In genomic region chr1:20786310-20787099, GRCh38 we compare ENCODE assay signal across 1 cellular context.
TF ChIP-seq lines count a peak whose summit lies in the region.

No MANE protein-coding gene starts in this region.

TF ChIP-seq in HepG2, 621 proteins besides CTCF, POLR2A, EP300 and RAD21 (continued from another document and continues in another):
- TF ChIP-seq, protein P1, sequence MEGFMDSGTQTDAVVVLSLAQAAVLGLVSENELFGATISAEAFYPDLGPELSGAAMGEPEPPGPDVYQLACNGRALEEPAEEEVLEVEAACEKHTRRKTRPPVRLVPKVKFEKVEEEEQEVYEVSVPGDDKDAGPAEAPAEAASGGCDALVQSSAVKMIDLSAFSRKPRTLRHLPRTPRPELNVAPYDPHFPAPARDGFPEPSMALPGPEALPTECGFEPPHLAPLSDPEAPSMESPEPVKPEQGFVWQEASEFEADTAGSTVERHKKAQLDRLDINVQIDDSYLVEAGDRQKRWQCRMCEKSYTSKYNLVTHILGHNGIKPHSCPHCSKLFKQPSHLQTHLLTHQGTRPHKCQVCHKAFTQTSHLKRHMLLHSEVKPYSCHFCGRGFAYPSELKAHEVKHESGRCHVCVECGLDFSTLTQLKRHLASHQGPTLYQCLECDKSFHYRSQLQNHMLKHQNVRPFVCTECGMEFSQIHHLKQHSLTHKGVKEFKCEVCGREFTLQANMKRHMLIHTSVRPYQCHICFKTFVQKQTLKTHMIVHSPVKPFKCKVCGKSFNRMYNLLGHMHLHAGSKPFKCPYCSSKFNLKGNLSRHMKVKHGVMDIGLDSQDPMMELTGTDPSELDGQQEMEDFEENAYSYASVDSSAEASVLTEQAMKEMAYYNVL (CRISPR knock-in tag; IDR thresholded peaks at IDR 0.05; ENCODE audit: borderline replicate concordance) = peak; percentile 48; the same call in 1 of the 2 replicates
- TF ChIP-seq, protein P2, sequence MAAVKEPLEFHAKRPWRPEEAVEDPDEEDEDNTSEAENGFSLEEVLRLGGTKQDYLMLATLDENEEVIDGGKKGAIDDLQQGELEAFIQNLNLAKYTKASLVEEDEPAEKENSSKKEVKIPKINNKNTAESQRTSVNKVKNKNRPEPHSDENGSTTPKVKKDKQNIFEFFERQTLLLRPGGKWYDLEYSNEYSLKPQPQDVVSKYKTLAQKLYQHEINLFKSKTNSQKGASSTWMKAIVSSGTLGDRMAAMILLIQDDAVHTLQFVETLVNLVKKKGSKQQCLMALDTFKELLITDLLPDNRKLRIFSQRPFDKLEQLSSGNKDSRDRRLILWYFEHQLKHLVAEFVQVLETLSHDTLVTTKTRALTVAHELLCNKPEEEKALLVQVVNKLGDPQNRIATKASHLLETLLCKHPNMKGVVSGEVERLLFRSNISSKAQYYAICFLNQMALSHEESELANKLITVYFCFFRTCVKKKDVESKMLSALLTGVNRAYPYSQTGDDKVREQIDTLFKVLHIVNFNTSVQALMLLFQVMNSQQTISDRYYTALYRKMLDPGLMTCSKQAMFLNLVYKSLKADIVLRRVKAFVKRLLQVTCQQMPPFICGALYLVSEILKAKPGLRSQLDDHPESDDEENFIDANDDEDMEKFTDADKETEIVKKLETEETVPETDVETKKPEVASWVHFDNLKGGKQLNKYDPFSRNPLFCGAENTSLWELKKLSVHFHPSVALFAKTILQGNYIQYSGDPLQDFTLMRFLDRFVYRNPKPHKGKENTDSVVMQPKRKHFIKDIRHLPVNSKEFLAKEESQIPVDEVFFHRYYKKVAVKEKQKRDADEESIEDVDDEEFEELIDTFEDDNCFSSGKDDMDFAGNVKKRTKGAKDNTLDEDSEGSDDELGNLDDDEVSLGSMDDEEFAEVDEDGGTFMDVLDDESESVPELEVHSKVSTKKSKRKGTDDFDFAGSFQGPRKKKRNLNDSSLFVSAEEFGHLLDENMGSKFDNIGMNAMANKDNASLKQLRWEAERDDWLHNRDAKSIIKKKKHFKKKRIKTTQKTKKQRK (IDR thresholded peaks at IDR 0.05; ENCODE audit: low read length) = no peak
- TF ChIP-seq ZNF432 (CRISPR knock-in tag; IDR thresholded peaks at IDR 0.05; ENCODE audit: borderline replicate concordance) (no peak), ZNF44 (CRISPR knock-in tag; IDR thresholded peaks at IDR 0.05) (peak; percentile 92; the same call in 1 of the 2 replicates), NFATC3 (CRISPR knock-in tag; IDR thresholded peaks at IDR 0.05) (no peak), TAF1 (CRISPR knock-in tag; IDR thresholded peaks at IDR 0.05) (peak; percentile 78), BRF2 (CRISPR knock-in tag; IDR thresholded peaks at IDR 0.05) (peak; percentile 47; the same call in 1 of the 2 replicates), GABPB1 (CRISPR knock-in tag; IDR thresholded peaks at IDR 0.05) (peak; percentile 66; the same call in 1 of the 2 replicates), ZFP41 (CRISPR knock-in tag; IDR thresholded peaks at IDR 0.05; ENCODE audit: borderline replicate concordance) (no peak), PHF20 (CRISPR knock-in tag; IDR thresholded peaks at IDR 0.05) (peak; percentile 61; the same call in 1 of the 2 replicates), KMT2B (CRISPR knock-in tag; IDR thresholded peaks at IDR 0.05) (peak; percentile 46; the same call in 1 of the 2 replicates), JUNB (CRISPR knock-in tag; IDR thresholded peaks at IDR 0.05; ENCODE audit: borderline replicate concordance) (no peak), MAZ (IDR thresholded peaks at IDR 0.05; ENCODE audit: borderline replicate concordance, low read depth, low read length) (peak; percentile 88; the same call in 1 of the 2 replicates), MAZ (CRISPR knock-in tag; IDR thresholded peaks at IDR 0.05; ENCODE audit: low read depth) (peak; percentile 76), ZBTB20 (CRISPR knock-in tag; IDR thresholded peaks at IDR 0.05; ENCODE audit: borderline replicate concordance, low read depth) (no peak), HES4 (CRISPR knock-in tag; IDR thresholded peaks at IDR 0.05; ENCODE audit: borderline replicate concordance) (peak; percentile 65), PHF8 (CRISPR knock-in tag; IDR thresholded peaks at IDR 0.05) (peak; percentile 84), ZNF883 (CRISPR knock-in tag; IDR thresholded peaks at IDR 0.05; ENCODE audit: not compliant biosample characterization) (peak; percentile 84), HOXA7 (CRISPR knock-in tag; IDR thresholded peaks at IDR 0.05) (no peak), ZBTB7A (CRISPR knock-in tag; IDR thresholded peaks at IDR 0.05) (peak; percentile 65), FOXC1 (CRISPR knock-in tag; IDR thresholded peaks at IDR 0.05; ENCODE audit: borderline replicate concordance) (peak; percentile 53; the same call in 1 of the 2 replicates), RBFOX2 (IDR thresholded peaks at IDR 0.05; ENCODE audit: low read depth, low read length) (peak; percentile 88), ZNF724P (CRISPR knock-in tag; IDR thresholded peaks at IDR 0.05; ENCODE audit: borderline replicate concordance) (no peak), ZNF644 (CRISPR knock-in tag; IDR thresholded peaks at IDR 0.05; ENCODE audit: low read depth) (no peak), ZSCAN20 (CRISPR knock-in tag; IDR thresholded peaks at IDR 0.05; ENCODE audit: borderline replicate concordance) (no peak; the same call in 1 of the 2 replicates), EHMT2 (IDR thresholded peaks at IDR 0.05; ENCODE audit: borderline replicate concordance, low read depth, low read length) (no peak), ZBTB39 (CRISPR knock-in tag; IDR thresholded peaks at IDR 0.05) (no peak), TAF15 (IDR thresholded peaks at IDR 0.05; ENCODE audit: low read depth, low read length, poor library complexity, severe bottlenecking) (peak; percentile 61), UBTF (CRISPR knock-in tag; IDR thresholded peaks at IDR 0.05) (peak; percentile 95), ZNF30 (CRISPR knock-in tag; IDR thresholded peaks at IDR 0.05) (no peak)
- TF ChIP-seq, protein P3, sequence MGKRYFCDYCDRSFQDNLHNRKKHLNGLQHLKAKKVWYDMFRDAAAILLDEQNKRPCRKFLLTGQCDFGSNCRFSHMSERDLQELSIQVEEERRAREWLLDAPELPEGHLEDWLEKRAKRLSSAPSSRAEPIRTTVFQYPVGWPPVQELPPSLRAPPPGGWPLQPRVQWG (CRISPR knock-in tag; IDR thresholded peaks at IDR 0.05; ENCODE audit: borderline replicate concordance, low read depth) = no peak
- TF ChIP-seq, protein P4, sequence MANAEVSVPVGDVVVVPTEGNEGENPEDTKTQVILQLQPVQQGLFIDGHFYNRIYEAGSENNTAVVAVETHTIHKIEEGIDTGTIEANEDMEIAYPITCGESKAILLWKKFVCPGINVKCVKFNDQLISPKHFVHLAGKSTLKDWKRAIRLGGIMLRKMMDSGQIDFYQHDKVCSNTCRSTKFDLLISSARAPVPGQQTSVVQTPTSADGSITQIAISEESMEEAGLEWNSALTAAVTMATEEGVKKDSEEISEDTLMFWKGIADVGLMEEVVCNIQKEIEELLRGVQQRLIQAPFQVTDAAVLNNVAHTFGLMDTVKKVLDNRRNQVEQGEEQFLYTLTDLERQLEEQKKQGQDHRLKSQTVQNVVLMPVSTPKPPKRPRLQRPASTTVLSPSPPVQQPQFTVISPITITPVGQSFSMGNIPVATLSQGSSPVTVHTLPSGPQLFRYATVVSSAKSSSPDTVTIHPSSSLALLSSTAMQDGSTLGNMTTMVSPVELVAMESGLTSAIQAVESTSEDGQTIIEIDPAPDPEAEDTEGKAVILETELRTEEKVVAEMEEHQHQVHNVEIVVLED (CRISPR knock-in tag; IDR thresholded peaks at IDR 0.05; ENCODE audit: borderline replicate concordance) = peak; percentile 83
- TF ChIP-seq, protein P5, sequence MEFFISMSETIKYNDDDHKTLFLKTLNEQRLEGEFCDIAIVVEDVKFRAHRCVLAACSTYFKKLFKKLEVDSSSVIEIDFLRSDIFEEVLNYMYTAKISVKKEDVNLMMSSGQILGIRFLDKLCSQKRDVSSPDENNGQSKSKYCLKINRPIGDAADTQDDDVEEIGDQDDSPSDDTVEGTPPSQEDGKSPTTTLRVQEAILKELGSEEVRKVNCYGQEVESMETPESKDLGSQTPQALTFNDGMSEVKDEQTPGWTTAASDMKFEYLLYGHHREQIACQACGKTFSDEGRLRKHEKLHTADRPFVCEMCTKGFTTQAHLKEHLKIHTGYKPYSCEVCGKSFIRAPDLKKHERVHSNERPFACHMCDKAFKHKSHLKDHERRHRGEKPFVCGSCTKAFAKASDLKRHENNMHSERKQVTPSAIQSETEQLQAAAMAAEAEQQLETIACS (CRISPR knock-in tag; IDR thresholded peaks at IDR 0.05) = peak; percentile 90
- TF ChIP-seq, protein P6, sequence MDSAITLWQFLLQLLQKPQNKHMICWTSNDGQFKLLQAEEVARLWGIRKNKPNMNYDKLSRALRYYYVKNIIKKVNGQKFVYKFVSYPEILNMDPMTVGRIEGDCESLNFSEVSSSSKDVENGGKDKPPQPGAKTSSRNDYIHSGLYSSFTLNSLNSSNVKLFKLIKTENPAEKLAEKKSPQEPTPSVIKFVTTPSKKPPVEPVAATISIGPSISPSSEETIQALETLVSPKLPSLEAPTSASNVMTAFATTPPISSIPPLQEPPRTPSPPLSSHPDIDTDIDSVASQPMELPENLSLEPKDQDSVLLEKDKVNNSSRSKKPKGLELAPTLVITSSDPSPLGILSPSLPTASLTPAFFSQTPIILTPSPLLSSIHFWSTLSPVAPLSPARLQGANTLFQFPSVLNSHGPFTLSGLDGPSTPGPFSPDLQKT (CRISPR knock-in tag; IDR thresholded peaks at IDR 0.05; ENCODE audit: borderline replicate concordance) = no peak
- TF ChIP-seq, protein P7, sequence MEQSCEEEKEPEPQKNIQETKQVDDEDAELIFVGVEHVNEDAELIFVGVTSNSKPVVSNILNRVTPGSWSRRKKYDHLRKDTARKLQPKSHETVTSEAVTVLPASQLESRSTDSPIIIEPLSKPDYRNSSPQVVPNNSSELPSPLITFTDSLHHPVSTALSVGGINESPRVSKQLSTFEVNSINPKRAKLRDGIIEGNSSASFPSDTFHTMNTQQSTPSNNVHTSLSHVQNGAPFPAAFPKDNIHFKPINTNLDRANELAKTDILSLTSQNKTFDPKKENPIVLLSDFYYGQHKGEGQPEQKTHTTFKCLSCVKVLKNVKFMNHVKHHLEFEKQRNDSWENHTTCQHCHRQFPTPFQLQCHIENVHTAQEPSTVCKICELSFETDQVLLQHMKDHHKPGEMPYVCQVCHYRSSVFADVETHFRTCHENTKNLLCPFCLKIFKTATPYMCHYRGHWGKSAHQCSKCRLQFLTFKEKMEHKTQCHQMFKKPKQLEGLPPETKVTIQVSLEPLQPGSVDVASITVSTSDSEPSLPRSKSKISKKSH (CRISPR knock-in tag; IDR thresholded peaks at IDR 0.05; ENCODE audit: borderline replicate concordance) = peak; percentile 86
